In genomic region chr1:192968323-192968722, GRCh38 we compare ENCODE assay signal across 1 cellular context.
TF ChIP-seq lines count a peak whose summit lies in the region.

No MANE protein-coding gene starts in this region.

TF ChIP-seq in K562, 482 proteins besides CTCF, POLR2A, EP300 and RAD21 (continued from another document):
- no peak for TF ChIP-seq MLLT1 (IDR thresholded peaks at IDR 0.05)
